8 cellular contexts compared by ENCODE assay signal in the genomic region with DNA sequence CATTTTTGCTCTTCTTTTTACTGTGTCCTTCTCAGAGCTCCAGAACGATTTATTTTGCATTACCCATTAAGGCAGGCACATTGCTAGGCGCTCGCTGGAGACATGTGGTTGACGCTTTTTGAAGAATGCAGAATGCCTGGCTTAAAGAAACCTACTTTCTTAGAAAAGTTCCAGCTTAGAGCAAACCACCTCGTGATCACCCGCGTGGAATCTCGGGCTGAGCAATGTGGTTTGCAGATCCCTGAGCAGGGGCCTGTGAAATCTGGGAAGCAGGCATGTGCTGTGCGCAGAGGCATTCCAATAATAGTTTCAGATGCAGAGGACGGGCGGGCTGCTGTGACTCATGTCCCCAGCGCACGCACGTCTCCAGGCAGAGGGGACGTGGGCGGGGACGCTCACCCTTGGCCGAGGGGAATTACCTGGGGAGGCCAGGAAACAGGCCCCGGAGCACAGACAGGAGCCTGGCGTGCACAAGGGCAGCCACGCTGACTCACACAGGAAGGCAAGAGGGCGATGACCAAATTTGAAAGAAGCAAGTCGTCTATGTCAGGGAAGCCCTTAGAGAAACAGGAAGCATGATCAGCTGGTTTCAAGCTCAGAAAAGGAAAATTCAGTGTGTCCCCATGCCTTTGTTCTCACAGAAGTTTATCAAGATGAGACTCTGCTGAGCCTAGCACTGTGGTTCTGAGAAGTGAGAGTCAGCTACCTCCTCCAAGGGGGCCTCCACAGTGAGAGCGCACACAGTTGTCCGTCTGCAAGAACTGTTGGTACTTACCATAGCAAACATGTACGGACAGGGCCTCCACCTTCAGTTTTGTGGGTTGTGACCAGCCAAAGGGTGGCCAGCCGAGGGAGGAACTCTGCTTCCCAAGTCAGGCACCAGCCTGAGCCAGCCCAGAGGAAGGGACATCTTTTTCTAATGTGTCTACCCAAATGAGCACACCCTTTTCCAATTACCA.
A peak's percentile ranks its signal among the peaks of the same experiment; 100 is the strongest.
DNase-seq lines count a peak whose midpoint lies in the region; ATAC-seq and TF ChIP-seq lines count a peak whose summit lies in the region.

No MANE protein-coding gene starts in this region.

- CTCF ChIA-PET in A673 (lab: Charles Lee), result no interaction called here

- TF ChIP-seq CTCF in A673 (conservative IDR thresholded peaks at IDR 0.05; ENCODE audit: low read depth, low read length), result no peak
- no peak for TF ChIP-seq CTCF in right atrium auricular region (IDR thresholded peaks at IDR 0.05)
- no peak for TF ChIP-seq CTCF in gastrocnemius medialis (IDR thresholded peaks at IDR 0.05 in 4 of 5, conservative IDR thresholded peaks at IDR 0.05 in 1 of 5)

- TF ChIP-seq POLR2A in gastrocnemius medialis (IDR thresholded peaks at IDR 0.05), result no peak

- DNase-seq in A673 (ENCODE audit: low spot score) (peak; percentile 71), GM19238 (ENCODE audit: insufficient read length, low spot score) (peak; percentile 77), SW480 (ENCODE audit: low spot score) (peak; percentile 97), adipocyte (ENCODE audit: low read depth) (peak; percentile 96), right atrium auricular region (ENCODE audit: low spot score) (peak; percentile 93), gastrocnemius medialis (peak; percentile 55 to 80), NCI-H1092 treated with DMSO at 0.1 percent for 48 hours (lab: John Stamatoyannopoulos, UW) (no peak)

- H3K27ac ChIP-seq in A673 (ENCODE audit: low read depth, low read length, poor library complexity, severe bottlenecking), result no peak overlapping the region
- peak overlapping the region; percentile 70 to 71 for H3K27ac ChIP-seq in right atrium auricular region
- H3K27ac ChIP-seq in gastrocnemius medialis, result peak overlapping the region; percentile 65 to 75 (median 70)

- H3K36me3 ChIP-seq in A673 (ENCODE audit: insufficient read depth, low read length, poor library complexity, severe bottlenecking), result no peaks in the 10 kb centered on the region
- H3K36me3 ChIP-seq in adipocyte (ENCODE audit: control insufficient read depth, insufficient read depth, low read length, severe bottlenecking), result no peaks in the 10 kb centered on the region
- H3K36me3 ChIP-seq in right atrium auricular region, result no peaks in the 10 kb centered on the region
- H3K36me3 ChIP-seq in gastrocnemius medialis, result no peaks in the 10 kb centered on the region

- POLR2A ChIA-PET in A673 (lab: Charles Lee; ENCODE audit: low non-redundant PET), result no interaction called here

- H3K4me3 ChIP-seq in A673 (ENCODE audit: low read depth, low read length, poor library complexity, severe bottlenecking) (no peak overlapping the region), adipocyte (ENCODE audit: low read length) (no peak overlapping the region), right atrium auricular region (peak overlapping the region in 1 of 2 donors; percentile 22), gastrocnemius medialis (peak overlapping the region in 2 of 4 donors; percentile 11 to 20)

- intact Hi-C loops in A673 (cut with micrococcal nuclease; ENCODE audit: unreplicated experiment) (no loop called here), gastrocnemius medialis (cut with DNase I; ENCODE audit: low total_unique reads) (no loop called here)

- H3K9ac ChIP-seq in adipocyte (ENCODE audit: low read length), result peak overlapping the region; percentile 17

- in situ Hi-C loops in gastrocnemius medialis (cut with MboI; ENCODE audit: low sequenced_read_pairs in 4 of 4), result no loop called here

- H3K9me3 ChIP-seq in A673 (ENCODE audit: low read depth, low read length, poor library complexity, severe bottlenecking), result no peaks in the 10 kb centered on the region
- no peaks in the 10 kb centered on the region for H3K9me3 ChIP-seq in adipocyte (ENCODE audit: control insufficient read depth, low read length)
- H3K9me3 ChIP-seq in right atrium auricular region, result no peaks in the 10 kb centered on the region
- H3K9me3 ChIP-seq in gastrocnemius medialis, result no peaks in the 10 kb centered on the region

- peaks cover 6% of the 10 kb centered on the region for H3K4me1 ChIP-seq in A673 (ENCODE audit: insufficient read depth, low read length, poor library complexity, severe bottlenecking)
- peaks cover 12% of the 10 kb centered on the region for H3K4me1 ChIP-seq in adipocyte (ENCODE audit: control insufficient read depth, insufficient read depth, low read length)
- peaks cover 0 to 30% of the 10 kb centered on the region in 2 donors for H3K4me1 ChIP-seq in right atrium auricular region
- H3K4me1 ChIP-seq in gastrocnemius medialis, result peaks cover 7 to 8% of the 10 kb centered on the region in 2 donors

- H3K27me3 ChIP-seq in A673 (replicated peaks; ENCODE audit: insufficient read depth, low read depth, low read length, poor library complexity) (no peaks in the 10 kb centered on the region), adipocyte (replicated peaks; ENCODE audit: control insufficient read depth, insufficient read depth, low read length) (no peaks in the 10 kb centered on the region), right atrium auricular region (no peaks in the 10 kb centered on the region), gastrocnemius medialis (no peaks in the 10 kb centered on the region)

- ATAC-seq in HG03342 (IDR thresholded peaks at IDR 0.05; ENCODE audit: unreplicated experiment) (peak; percentile 97), gastrocnemius medialis (peak; percentile 82 to 89)

- BruUV-seq in A673 (replicated peaks; lab: Mats Ljungman, UMichigan), result no TSS peak
